Comparison of ENCODE assay signal across 9 cellular contexts in the genomic region with DNA sequence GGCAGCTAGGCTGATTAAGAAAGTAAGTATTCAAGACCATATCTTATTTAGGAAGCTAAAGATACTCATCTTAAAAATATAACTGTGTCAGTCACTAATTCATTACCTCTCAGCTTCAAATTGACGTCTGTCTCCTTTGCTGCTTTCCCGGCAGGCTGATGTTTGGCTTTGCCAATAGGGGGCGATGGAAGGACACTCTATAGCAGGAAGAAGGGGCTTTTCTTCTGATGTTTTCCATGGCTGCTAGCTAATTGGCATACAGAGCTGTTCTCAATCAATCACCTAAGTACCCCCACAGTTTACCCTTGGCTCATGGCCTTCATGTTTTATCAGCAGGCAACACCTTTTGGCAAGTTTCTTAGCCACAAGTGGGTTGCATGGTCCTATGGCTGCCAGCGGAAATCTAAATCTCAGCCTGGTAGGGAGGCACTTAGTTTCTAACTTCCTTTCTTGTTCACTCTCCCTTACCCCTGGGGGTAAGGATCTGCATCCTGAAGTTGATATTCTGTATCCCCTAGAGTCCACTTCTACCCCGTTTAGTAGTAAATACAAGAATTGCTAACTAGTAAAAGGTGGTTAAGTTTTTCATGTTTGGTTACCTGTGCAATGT. TPM values are rescaled to one million over a fixed set of nuclear protein-coding genes. Genes with fewer than 3 reads are reported as not detected.
DNase-seq lines count a peak whose midpoint lies in the region; ATAC-seq and TF ChIP-seq lines count a peak whose summit lies in the region.
"Had no signal": no experiment of that assay in that cellular context is flagged by ENCODE, and none has a peak within 500 bp of the region (broad histone marks: within the 10 kb centered on the region; RNA-seq: fewer than 3 reads in every experiment).

No MANE protein-coding gene starts in this region.

- no peaks in the 10 kb centered on the region for H3K9me3 ChIP-seq in Caco-2

- no peak overlapping the region for H3K4me3 ChIP-seq in Caco-2 (ENCODE audit: low read depth, low read length)
- H3K4me3 ChIP-seq in kidney epithelial cell (ENCODE audit: low read depth, low read length) = no peak overlapping the region

- TF ChIP-seq CTCF in Caco-2 (IDR thresholded peaks at IDR 0.05; ENCODE audit: insufficient read depth in 1 of 2, low read depth in 1 of 2, low read length in 1 of 2, severe bottlenecking in 1 of 2, unreplicated experiment in 1 of 2) = peak; percentile 71 to 81
- peak; percentile 85 for TF ChIP-seq CTCF in kidney epithelial cell (IDR thresholded peaks at IDR 0.05; ENCODE audit: insufficient read depth, low read length, poor library complexity, severe bottlenecking)

- intact Hi-C loops in Caco-2 (cut with micrococcal nuclease; ENCODE audit: unreplicated experiment) = loop anchor here (1.0 to 2.0 kb wide), 3 partner anchors 113 to 443 kb away; no protein-coding TSS in a partner anchor

- H3K36me3 ChIP-seq in Caco-2 (ENCODE audit: control insufficient read depth, insufficient read depth, low read length) = no peaks in the 10 kb centered on the region
- H3K36me3 ChIP-seq in kidney epithelial cell (ENCODE audit: control insufficient read depth, insufficient read depth, low read length) = no peaks in the 10 kb centered on the region

- BruUV-seq in Caco-2 (replicated peaks; lab: Mats Ljungman, UMichigan) = no TSS peak

- H3K27me3 ChIP-seq in Caco-2 (replicated peaks; ENCODE audit: control insufficient read depth, insufficient read depth, low read length) (no peaks in the 10 kb centered on the region), kidney epithelial cell (ENCODE audit: control insufficient read depth, insufficient read depth, low read length) (no peaks in the 10 kb centered on the region)

- DNase-seq in Caco-2 (peak in 1 of 2 experiments; percentile 60), GM19240 (ENCODE audit: insufficient read length, low spot score) (peak; percentile 31), NCI-H446 (lab: John Stamatoyannopoulos, UW) (peak; percentile 13 to 66), amniotic epithelial cell (ENCODE audit: low read depth) (peak; percentile 36), kidney epithelial cell (ENCODE audit: low read depth) (no peak), OCI-M2 (lab: John Stamatoyannopoulos, UW; ENCODE audit: unreplicated experiment) (no peak), C1 segment of cervical spinal cord (lab: John Stamatoyannopoulos, UW) (no peak)

- H3K27ac Mint-ChIP-seq in Caco-2 (ENCODE audit: unreplicated experiment) = no peak overlapping the region
- H3K27ac Mint-ChIP-seq: T-helper 1 cell treated with Interleukin-12 subunit alpha and Interleukin-12 subunit beta and Interleukin-4 antibody, amounts not matched to agents 30 μg/mL and 1 μg/mL, for 36 hours had no signal

- H3K36me3 Mint-ChIP-seq in Caco-2 (ENCODE audit: insufficient read depth, unreplicated experiment) = no peaks in the 10 kb centered on the region

- CTCF ChIA-PET in Caco-2 (lab: Charles Lee) = interaction anchor here (0.6 to 1.2 kb wide), 7 partner anchors 45 to 444 kb away, joined by 3 to 12 read pairs (median 5); a partner anchor contains a TSS

- no peaks in the 10 kb centered on the region for H3K4me1 ChIP-seq in Caco-2

- H3K27me3 Mint-ChIP-seq in Caco-2 (ENCODE audit: insufficient read depth, unreplicated experiment) = no peaks in the 10 kb centered on the region

- H3K4me1 Mint-ChIP-seq in Caco-2 (ENCODE audit: low read depth, unreplicated experiment) = no peaks in the 10 kb centered on the region

- H3K9me3 Mint-ChIP-seq in Caco-2 (ENCODE audit: unreplicated experiment) = no peaks in the 10 kb centered on the region
- H3K9me3 Mint-ChIP-seq: T-helper 1 cell treated with Interleukin-12 subunit alpha and Interleukin-12 subunit beta and Interleukin-4 antibody, amounts not matched to agents 30 μg/mL and 1 μg/mL, for 36 hours had no signal

- no peak overlapping the region for H3K4me3 Mint-ChIP-seq in Caco-2 (ENCODE audit: unreplicated experiment)
- H3K4me3 Mint-ChIP-seq: T-helper 1 cell treated with Interleukin-12 subunit alpha and Interleukin-12 subunit beta and Interleukin-4 antibody, amounts not matched to agents 30 μg/mL and 1 μg/mL, for 36 hours had no signal

- POLR2A ChIA-PET in Caco-2 (lab: Charles Lee) = interaction anchor here (0.5 kb wide), 1 partner anchor 467 kb away, joined by 3 read pairs; no protein-coding TSS in a partner anchor

- ATAC-seq in GM18502 (IDR thresholded peaks at IDR 0.05; ENCODE audit: poor library complexity, unreplicated experiment) = no peak

RNA-seq across cellular contexts. Expression of a gene that starts 45.0 kb away (rescaled TPM):
- total RNA-seq in Caco-2 (2022) (5.7 and 7.6 TPM in 2 replicates), kidney epithelial cell (1.9 and 3.5 TPM in 2 replicates)

Comparison
In these comparisons a context has a peak if more than half of its experiments do, and no peak if none do; other contexts are left out.
1. DNase-seq: peak in GM19240 (single experiment), NCI-H446 (2 of 2) and amniotic epithelial cell (single experiment); none in kidney epithelial cell (single experiment), OCI-M2 (single experiment) and C1 segment of cervical spinal cord (0 of 14).